Comparison of ENCODE assay signal across 9 cellular contexts in the genomic region with DNA sequence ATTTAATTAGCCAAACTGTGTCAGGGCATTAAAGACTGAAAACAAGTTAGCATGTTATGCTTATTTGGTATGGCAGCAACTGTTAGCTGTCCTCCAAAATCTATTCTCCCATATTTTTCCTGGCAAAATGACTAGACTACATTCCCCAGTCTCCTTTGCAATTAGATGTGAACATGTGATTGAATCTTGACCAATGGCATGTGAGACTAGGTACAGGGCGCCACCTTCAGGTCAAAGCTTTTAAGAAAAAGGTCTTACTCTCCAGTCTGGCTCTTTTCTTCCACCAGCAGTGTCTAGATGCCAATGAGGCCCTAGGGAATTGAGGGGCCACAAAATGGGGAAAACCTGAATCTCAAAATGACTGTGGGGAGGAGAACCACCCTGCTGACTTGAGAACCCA.
DNase-seq lines count a peak whose midpoint lies in the region; ATAC-seq, FAIRE-seq and TF ChIP-seq lines count a peak whose summit lies in the region.
"Had no signal": no experiment of that assay in that cellular context is flagged by ENCODE, and none has a peak within 500 bp of the region (broad histone marks: within the 10 kb centered on the region; RNA-seq: fewer than 3 reads in every experiment).

No MANE protein-coding gene starts in this region.

- peak; percentile 41 for FAIRE-seq in H54 (lab: Jason Lieb, UNC)

- TF ChIP-seq POLR2A in H54 (IDR thresholded peaks at IDR 0.05; ENCODE audit: low read depth, low read length) (no peak), NB4 (IDR thresholded peaks at IDR 0.05; ENCODE audit: extremely low read depth, insufficient read length) (no peak)

- H3K27me3 Mint-ChIP-seq in activated CD4-positive, alpha-beta T cell treated with anti-CD3 and anti-CD28 coated beads, Interleukin-2, amount 10 ng/mL, durations not matched to agents 24 days and 14 days = peaks cover 2% of the 10 kb centered on the region
- H3K27me3 Mint-ChIP-seq in progenitor cell of endocrine pancreas = no peaks in the 10 kb centered on the region
- H3K27me3 Mint-ChIP-seq: activated naive CD8-positive, alpha-beta T cell treated with anti-CD3 and anti-CD28 coated beads, Interleukin-2, amount 10 ng/mL, durations not matched to agents 7 days and 5 days had no signal

- in situ Hi-C loops in astrocyte of the spinal cord (cut with HindIII; ENCODE audit: low sequenced_read_pairs) = no loop called here

- H3K4me1 Mint-ChIP-seq in activated CD4-positive, alpha-beta T cell treated with anti-CD3 and anti-CD28 coated beads, Interleukin-2, amount 10 ng/mL, durations not matched to agents 24 days and 14 days = no peaks in the 10 kb centered on the region
- H3K4me1 Mint-ChIP-seq in progenitor cell of endocrine pancreas (ENCODE audit: low read depth) = peaks cover 42% of the 10 kb centered on the region
- H3K4me1 Mint-ChIP-seq: activated naive CD8-positive, alpha-beta T cell treated with anti-CD3 and anti-CD28 coated beads, Interleukin-2, amount 10 ng/mL, durations not matched to agents 7 days and 5 days had no signal

- H3K4me3 Mint-ChIP-seq in activated CD4-positive, alpha-beta T cell treated with anti-CD3 and anti-CD28 coated beads, Interleukin-2, amount 10 ng/mL, durations not matched to agents 24 days and 14 days = no peak overlapping the region
- H3K4me3 Mint-ChIP-seq in progenitor cell of endocrine pancreas (ENCODE audit: low read depth) = no peak overlapping the region
- H3K4me3 Mint-ChIP-seq: activated naive CD8-positive, alpha-beta T cell treated with anti-CD3 and anti-CD28 coated beads, Interleukin-2, amount 10 ng/mL, durations not matched to agents 7 days and 5 days had no signal

- DNase-seq in activated CD4-positive, alpha-beta T cell treated with anti-CD3 and anti-CD28 coated beads, Interleukin-2, amount 10 ng/mL, durations not matched to agents 24 days and 14 days = peak; percentile 56
- DNase-seq in activated CD4-positive, alpha-beta T cell treated with anti-CD3 and anti-CD28 coated beads, Interleukin-2, amount 50 U/mL, for 4 hours = no peak
- DNase-seq in H54 (ENCODE audit: insufficient read length, low spot score) (peak; percentile 19), NB4 (ENCODE audit: low read depth) (peak; percentile 56), astrocyte of the spinal cord (ENCODE audit: low read depth, low spot score) (no peak), progenitor cell of endocrine pancreas (ENCODE audit: low spot score, unreplicated experiment) (no peak), sciatic nerve (ENCODE audit: low spot score) (no peak), DMS79 treated with DMSO at 0.1 percent for 48 hours (lab: John Stamatoyannopoulos, UW) (no peak)
- DNase-seq: activated naive CD8-positive, alpha-beta T cell treated with anti-CD3 and anti-CD28 coated beads, Interleukin-2, amount 10 ng/mL, durations not matched to agents 7 days and 5 days had no signal

- peak; percentile 34 for TF ChIP-seq CTCF in NB4 (IDR thresholded peaks at IDR 0.05; ENCODE audit: low read depth, low read length)
- TF ChIP-seq CTCF in astrocyte of the spinal cord (IDR thresholded peaks at IDR 0.05; ENCODE audit: low read depth, low read length) = peak; percentile 30
- peak; percentile 54 for TF ChIP-seq CTCF in progenitor cell of endocrine pancreas (IDR thresholded peaks at IDR 0.05; ENCODE audit: unreplicated experiment)

- no peak for ATAC-seq in sciatic nerve

- H3K36me3 Mint-ChIP-seq in activated CD4-positive, alpha-beta T cell treated with anti-CD3 and anti-CD28 coated beads, Interleukin-2, amount 10 ng/mL, durations not matched to agents 24 days and 14 days (ENCODE audit: low read depth) = no peaks in the 10 kb centered on the region
- no peaks in the 10 kb centered on the region for H3K36me3 Mint-ChIP-seq in progenitor cell of endocrine pancreas (ENCODE audit: insufficient read depth)
- H3K36me3 Mint-ChIP-seq: activated naive CD8-positive, alpha-beta T cell treated with anti-CD3 and anti-CD28 coated beads, Interleukin-2, amount 10 ng/mL, durations not matched to agents 7 days and 5 days had no signal

- intact Hi-C loops in activated CD4-positive, alpha-beta T cell treated with anti-CD3 and anti-CD28 coated beads, Interleukin-2, amount 10 ng/mL, durations not matched to agents 24 days and 14 days (cut with micrococcal nuclease) = no loop called here
- intact Hi-C loops in sciatic nerve (cut with DNase I) = no loop called here

- H3K4me3 ChIP-seq in NB4 (ENCODE audit: low read depth, low read length) (no peak overlapping the region), astrocyte of the spinal cord (ENCODE audit: low read depth, low read length) (no peak overlapping the region)

- no peaks in the 10 kb centered on the region for H3K9me3 Mint-ChIP-seq in activated CD4-positive, alpha-beta T cell treated with anti-CD3 and anti-CD28 coated beads, Interleukin-2, amount 10 ng/mL, durations not matched to agents 24 days and 14 days
- peaks cover 3% of the 10 kb centered on the region for H3K9me3 Mint-ChIP-seq in progenitor cell of endocrine pancreas (ENCODE audit: low read depth)
- H3K9me3 Mint-ChIP-seq: activated naive CD8-positive, alpha-beta T cell treated with anti-CD3 and anti-CD28 coated beads, Interleukin-2, amount 10 ng/mL, durations not matched to agents 7 days and 5 days had no signal

- H3K27ac Mint-ChIP-seq in activated CD4-positive, alpha-beta T cell treated with anti-CD3 and anti-CD28 coated beads, Interleukin-2, amount 10 ng/mL, durations not matched to agents 24 days and 14 days = no peak overlapping the region
- no peak overlapping the region for H3K27ac Mint-ChIP-seq in progenitor cell of endocrine pancreas
- H3K27ac Mint-ChIP-seq: activated naive CD8-positive, alpha-beta T cell treated with anti-CD3 and anti-CD28 coated beads, Interleukin-2, amount 10 ng/mL, durations not matched to agents 7 days and 5 days had no signal

Comparison
In these comparisons a context has a peak if more than half of its experiments do, and no peak if none do; other contexts are left out.
1. DNase-seq: peak in activated CD4-positive, alpha-beta T cell treated with anti-CD3 and anti-CD28 coated beads, Interleukin-2, amount 10 ng/mL, durations not matched to agents 24 days and 14 days (single experiment), H54 (single experiment) and NB4 (single experiment); none in activated CD4-positive, alpha-beta T cell treated with anti-CD3 and anti-CD28 coated beads, Interleukin-2, amount 50 U/mL, for 4 hours (0 of 2), astrocyte of the spinal cord (single experiment), progenitor cell of endocrine pancreas (single experiment), sciatic nerve (single experiment) and DMS79 treated with DMSO at 0.1 percent for 48 hours (single experiment).
2. Peak in every context shown above with its lines, with median percentiles within 50 percentile points of each other: CTCF ChIP-seq.